ENCODE assay signal across 14 cellular contexts in the genomic region with DNA sequence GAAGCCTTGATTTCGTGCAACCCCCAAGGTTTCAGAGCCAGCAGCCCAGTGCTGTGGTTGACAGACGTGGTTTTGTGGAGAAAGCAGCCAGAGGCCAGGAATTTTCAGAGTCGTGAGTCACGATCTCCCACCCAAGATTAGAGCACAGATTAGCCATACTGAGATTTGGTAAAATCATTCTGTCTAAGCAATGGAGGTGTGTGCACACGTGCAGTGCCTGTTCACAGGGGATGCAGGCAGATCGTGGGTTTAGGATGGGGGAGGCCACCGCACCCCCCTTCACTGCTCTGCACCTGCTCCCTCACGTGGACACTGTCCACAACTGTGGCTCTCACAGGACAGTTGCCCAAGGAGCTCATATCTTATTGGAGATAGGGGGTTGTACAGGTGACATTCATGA. TPM values are rescaled to one million over a fixed set of nuclear protein-coding genes. Genes with fewer than 3 reads are reported as not detected.
DNase-seq lines count a peak whose midpoint lies in the region; ATAC-seq and TF ChIP-seq lines count a peak whose summit lies in the region.
"Had no signal": no experiment of that assay in that cellular context is flagged by ENCODE, and none has a peak within 500 bp of the region (broad histone marks: within the 10 kb centered on the region; RNA-seq: fewer than 3 reads in every experiment).

No MANE protein-coding gene starts in this region.

- intact Hi-C loops in CD14-positive monocyte (cut with micrococcal nuclease), result no loop called here

- H3K36me3 Mint-ChIP-seq in CD14-positive monocyte, result peaks cover 85 to 86% of the 10 kb centered on the region in 2 donors
- peaks cover 74% of the 10 kb centered on the region for H3K36me3 Mint-ChIP-seq in activated naive CD4-positive, alpha-beta T cell treated with anti-CD3 and anti-CD28 coated beads, Interleukin-2, amount 10 ng/mL, durations not matched to agents 7 days and 5 days

- TF ChIP-seq CTCF in CD14-positive monocyte (IDR thresholded peaks at IDR 0.05), result no peak

- no peaks in the 10 kb centered on the region for H3K9me3 Mint-ChIP-seq in CD14-positive monocyte
- H3K9me3 Mint-ChIP-seq in activated naive CD4-positive, alpha-beta T cell treated with anti-CD3 and anti-CD28 coated beads, Interleukin-2, amount 10 ng/mL, durations not matched to agents 7 days and 5 days, result no peaks in the 10 kb centered on the region
- H3K9me3 Mint-ChIP-seq: brain had no signal

- H3K27ac Mint-ChIP-seq in CD14-positive monocyte, result peak overlapping the region in 5 of 7 donors; percentile 72 to 96 (median 95)
- peak overlapping the region; percentile 95 for H3K27ac Mint-ChIP-seq in activated naive CD4-positive, alpha-beta T cell treated with anti-CD3 and anti-CD28 coated beads, Interleukin-2, amount 10 ng/mL, durations not matched to agents 7 days and 5 days

- no peaks in the 10 kb centered on the region for H3K27me3 Mint-ChIP-seq in CD14-positive monocyte (ENCODE audit: low read depth in 3 of 3)
- H3K27me3 Mint-ChIP-seq in activated naive CD4-positive, alpha-beta T cell treated with anti-CD3 and anti-CD28 coated beads, Interleukin-2, amount 10 ng/mL, durations not matched to agents 7 days and 5 days, result no peaks in the 10 kb centered on the region
- H3K27me3 Mint-ChIP-seq: brain had no signal

- H3K4me3 Mint-ChIP-seq in CD14-positive monocyte, result no peak overlapping the region
- H3K4me3 Mint-ChIP-seq in activated naive CD4-positive, alpha-beta T cell treated with anti-CD3 and anti-CD28 coated beads, Interleukin-2, amount 10 ng/mL, durations not matched to agents 7 days and 5 days, result no peak overlapping the region
- H3K4me3 Mint-ChIP-seq: brain had no signal

- H3K4me1 Mint-ChIP-seq in CD14-positive monocyte, result peaks cover 44% of the 10 kb centered on the region
- H3K4me1 Mint-ChIP-seq in activated naive CD4-positive, alpha-beta T cell treated with anti-CD3 and anti-CD28 coated beads, Interleukin-2, amount 10 ng/mL, durations not matched to agents 7 days and 5 days, result peaks cover 88% of the 10 kb centered on the region

- CTCF ChIA-PET in activated naive CD4-positive, alpha-beta T cell treated with anti-CD3 and anti-CD28 coated beads, Interleukin-2, amount 10 ng/mL, durations not matched to agents 7 days and 5 days (lab: Charles Lee), result interaction anchor here (0.7 to 3.9 kb wide), 6 partner anchors 14 to 178 kb away, joined by 3 to 22 read pairs (median 10); no protein-coding TSS in a partner anchor

- DNase-seq in CD14-positive monocyte (ENCODE audit: low spot score) (no peak), islet precursor cell (peak; percentile 66), NOMO-1 treated with dmso at 0.1 percent for 144 hours (lab: John Stamatoyannopoulos, UW; ENCODE audit: unreplicated experiment) (no peak), NK-92 (lab: John Stamatoyannopoulos, UW; ENCODE audit: unreplicated experiment) (no peak)
- DNase-seq in activated naive CD4-positive, alpha-beta T cell treated with anti-CD3 and anti-CD28 coated beads, Interleukin-2, amount 10 ng/mL, durations not matched to agents 7 days and 5 days, result no peak
- DNase-seq: left lung, NCI-H2029, PC-9, psoas muscle had no signal

- peak; percentile 4 for ATAC-seq in GM18502 (IDR thresholded peaks at IDR 0.05; ENCODE audit: poor library complexity, unreplicated experiment)
- ATAC-seq in HG03520 (IDR thresholded peaks at IDR 0.05; ENCODE audit: unreplicated experiment), result no peak
- ATAC-seq in HG03175 (IDR thresholded peaks at IDR 0.05; ENCODE audit: unreplicated experiment), result no peak
- ATAC-seq: HepG2, left lung had no signal

RNA-seq across cellular contexts. Expression of a gene that starts 46.6 kb away (rescaled TPM):
- 100 to 1,000 TPM; 190 to 288 TPM for polyA plus RNA-seq in CD14-positive monocyte
- polyA plus RNA-seq: HepG2 had no signal
